1 cellular context compared by ENCODE assay signal in genomic region chrX:104205548-104205947, GRCh38.
TF ChIP-seq lines count a peak whose summit lies in the region.

No MANE protein-coding gene starts in this region.

TF ChIP-seq in HepG2, 621 proteins besides CTCF, POLR2A, EP300 and RAD21:
- TF ChIP-seq MAFK (conservative IDR thresholded peaks at IDR 0.05 in 1 of 2, IDR thresholded peaks at IDR 0.05 in 1 of 2; ENCODE audit: low read length in 2 of 2), result peak; percentile 23 to 68; a peak in 2 of 4 replicates
- peak; percentile 35; the same call in 1 of the 2 replicates for TF ChIP-seq MAFF (IDR thresholded peaks at IDR 0.05; ENCODE audit: low read depth, low read length)
- TF ChIP-seq ZNF687 (CRISPR knock-in tag; IDR thresholded peaks at IDR 0.05), result no peak
- TF ChIP-seq HCFC1 (IDR thresholded peaks at IDR 0.05; ENCODE audit: low read depth, low read length), result no peak
